ENCODE assay signal across 7 cellular contexts in genomic region chr15:82487045-82487444, GRCh38. TPM values are rescaled to one million over a fixed set of nuclear protein-coding genes. Genes with fewer than 3 reads are reported as not detected.
DNase-seq lines count a peak whose midpoint lies in the region; FAIRE-seq and TF ChIP-seq lines count a peak whose summit lies in the region.
"Not testable (repeated sequence)": the region's sequence is repeated elsewhere in the genome, so short reads cannot be mapped to it uniquely, and the experiment has no call there.

No MANE protein-coding gene starts in this region.

- not testable (repeated sequence) for TF ChIP-seq CTCF in Calu3 (IDR thresholded peaks at IDR 0.05; ENCODE audit: unreplicated experiment); bronchial epithelial cell (IDR thresholded peaks at IDR 0.05; ENCODE audit: insufficient read depth, low read length, severe bottlenecking); hepatocyte (IDR thresholded peaks at IDR 0.05; ENCODE audit: poor library complexity); type B pancreatic cell (conservative IDR thresholded peaks at IDR 0.05)

- not testable (repeated sequence) for H3K4me3 ChIP-seq in bronchial epithelial cell (ENCODE audit: low read depth, low read length); hepatocyte; small intestine (ENCODE audit: low read depth in 1 of 2, low read length in 2 of 2)
- H3K4me3 ChIP-seq in mucosa of rectum (ENCODE audit: low read length in 2 of 2): peak overlapping the region; percentile 31 to 52

- H3K9me3 ChIP-seq in hepatocyte (ENCODE audit: low read depth); mucosa of rectum (ENCODE audit: control insufficient read depth in 2 of 2, low read length in 2 of 2); small intestine (ENCODE audit: control insufficient read depth, low read depth): not testable (repeated sequence)

- H3K4me1 ChIP-seq in hepatocyte (ENCODE audit: insufficient read depth); mucosa of rectum (ENCODE audit: control insufficient read depth in 2 of 2, insufficient read depth in 2 of 2, low read length in 2 of 2); small intestine (ENCODE audit: control insufficient read depth in 2 of 2, insufficient read depth in 1 of 2, low read depth in 1 of 2, low read length in 1 of 2): not testable (repeated sequence)

- not testable (repeated sequence) for H3K9me2 ChIP-seq in hepatocyte (replicated peaks; ENCODE audit: insufficient read depth)

- H3K4me3 Mint-ChIP-seq in Calu3 (ENCODE audit: low read depth, unreplicated experiment) (peak overlapping the region; percentile 46), type B pancreatic cell (peak overlapping the region; percentile 47)

- H3K9ac ChIP-seq in mucosa of rectum (ENCODE audit: low read depth in 1 of 2, low read length in 2 of 2): not testable (repeated sequence)

- not testable (repeated sequence) for H3K4me2 ChIP-seq in hepatocyte

- WGBS in hepatocyte (ENCODE audit: low lambda C conversion rate, missing lambda C conversion rate): 55% methylated on average over 7 of the region's 7 CpGs
- 18 to 52% (median 38%) methylated on average over 7 of the region's 7 CpGs for WGBS in small intestine, 3 donors

- intact Hi-C loops in Calu3 (cut with micrococcal nuclease; ENCODE audit: unreplicated experiment): not testable (repeated sequence)

- not testable (repeated sequence) for H3K27me3 Mint-ChIP-seq in Calu3 (ENCODE audit: unreplicated experiment); type B pancreatic cell

- not testable (repeated sequence) for H3K36me3 ChIP-seq in bronchial epithelial cell (ENCODE audit: control insufficient read depth, insufficient read depth, low read length); hepatocyte (replicated peaks; ENCODE audit: insufficient read depth, low read depth); mucosa of rectum (ENCODE audit: control insufficient read depth in 2 of 2, insufficient read depth in 2 of 2, low read length in 2 of 2); small intestine (ENCODE audit: control insufficient read depth in 2 of 2, insufficient read depth in 2 of 2, low read length in 2 of 2)

- not testable (repeated sequence) for H3K9me3 Mint-ChIP-seq in Calu3 (ENCODE audit: low read depth, unreplicated experiment); type B pancreatic cell

- not testable (repeated sequence) for H3K27ac ChIP-seq in epithelial cell of prostate; hepatocyte; mucosa of rectum (ENCODE audit: low read depth in 2 of 2, low read length in 2 of 2)
- peak overlapping the region in 1 of 2 donors; percentile 65 for H3K27ac ChIP-seq in small intestine (ENCODE audit: low read depth in 1 of 2, low read length in 1 of 2)

- not testable (repeated sequence) for H2AFZ ChIP-seq in hepatocyte

- not testable (repeated sequence) for H3K27me3 ChIP-seq in bronchial epithelial cell (ENCODE audit: control insufficient read depth, insufficient read depth, low read length); hepatocyte; mucosa of rectum (ENCODE audit: control insufficient read depth in 2 of 2, insufficient read depth in 2 of 2, low read length in 2 of 2); small intestine (ENCODE audit: control insufficient read depth in 2 of 2, insufficient read depth in 2 of 2, low read length in 2 of 2)

- H4K20me1 ChIP-seq in hepatocyte (ENCODE audit: insufficient read depth, poor library complexity, severe bottlenecking): not testable (repeated sequence)

- not testable (repeated sequence) for DNase-seq in Calu3; type B pancreatic cell (ENCODE audit: extremely low spot score, unreplicated experiment)
- DNase-seq in bronchial epithelial cell (ENCODE audit: low read depth) (peak; percentile 59), epithelial cell of prostate (ENCODE audit: low read depth, low spot score) (peak; percentile 14), hepatocyte (ENCODE audit: low spot score) (peak; percentile 0), small intestine (peak; percentile 58)

- not testable (repeated sequence) for FAIRE-seq in bronchial epithelial cell (lab: Jason Lieb, UNC); small intestine (lab: Jason Lieb, UNC)

- not testable (repeated sequence) for H3K36me3 Mint-ChIP-seq in Calu3 (ENCODE audit: insufficient read depth, unreplicated experiment); type B pancreatic cell

- not testable (repeated sequence) for H3K79me2 ChIP-seq in hepatocyte

- not testable (repeated sequence) for BruUV-seq in Calu3 (replicated peaks; lab: Mats Ljungman, UMichigan)

- not testable (repeated sequence) for H3K4me1 Mint-ChIP-seq in Calu3 (ENCODE audit: low read depth, unreplicated experiment); type B pancreatic cell (ENCODE audit: unreplicated experiment)

- not testable (repeated sequence) for H3K27ac Mint-ChIP-seq in Calu3 (ENCODE audit: unreplicated experiment)
- peak overlapping the region; percentile 64 for H3K27ac Mint-ChIP-seq in type B pancreatic cell

- CTCF ChIA-PET in Calu3 (lab: Charles Lee): not testable (repeated sequence)

RNA-seq across cellular contexts. Expression of gene RPS17, which starts 53.2 kb away (rescaled TPM):
- 1,584 and 1,695 TPM in 2 replicates for total RNA-seq in Calu3 (2022)
- 1,868 and 3,166 TPM in 2 replicates for total RNA-seq in bronchial epithelial cell
- 2,046 and 2,748 TPM in 2 replicates for total RNA-seq in hepatocyte
- 453 and 501 TPM in 2 replicates for polyA plus RNA-seq in hepatocyte
- 1,000 to 10,000 TPM; 1,800 to 5,833 (median 3,687) TPM for polyA plus RNA-seq in small intestine
- total RNA-seq in type B pancreatic cell (ENCODE audit: low replicate concordance): 2,088 and 2,219 TPM in 2 replicates

RNA-seq across cellular contexts. Expression of gene GOLGA6L9, which starts 57.4 kb away (rescaled TPM):
- total RNA-seq in Calu3 (2022): 5.8 and 6.9 TPM in 2 replicates
- 3.4 and 7.9 TPM in 2 replicates for total RNA-seq in bronchial epithelial cell
- total RNA-seq in hepatocyte: 2.2 and 3.3 TPM in 2 replicates
- polyA plus RNA-seq in hepatocyte: 1.0 and 1.7 TPM in 2 replicates
- polyA plus RNA-seq in small intestine: 1 to 10 TPM; 2.2 to 4.9 (median 2.2) TPM
- total RNA-seq in type B pancreatic cell (ENCODE audit: low replicate concordance): 4.3 and 10.4 TPM in 2 replicates
